27 cellular contexts compared by ENCODE assay signal in genomic region chr3:114893361-114893760, GRCh38.
"Had no signal": no experiment of that assay in that cellular context is flagged by ENCODE, and none has a peak within 500 bp of the region (broad histone marks: within the 10 kb centered on the region; RNA-seq: fewer than 3 reads in every experiment).

No MANE protein-coding gene starts in this region.

- H3K9me3 Mint-ChIP-seq: activated naive CD4-positive, alpha-beta T cell treated with anti-CD3 and anti-CD28 coated beads for 36 hours; activated naive CD8-positive, alpha-beta T cell treated with anti-CD3 and anti-CD28 coated beads, Interleukin-2, amount 10 ng/mL, durations not matched to agents 7 days and 5 days; activated T-cell treated with anti-CD3 and anti-CD28 coated beads, Interleukin-2, amount 50 U/mL, for 24 hours; activated T-helper 2 cell treated with anti-CD3 and anti-CD28 coated beads, Interferon-gamma antibody, Interleukin-2, Interleukin-4, amounts not matched to agents 10 μg/mL and 5 μg/mL and 100 μg/mL, durations not matched to agents 14 hours and 24 hours and 36 hours; natural killer cell; WTC11 had no signal

- H3K9me3 ChIP-seq: heart right ventricle, left lung, ovary, testis, vagina had no signal

- H3K4me3 Mint-ChIP-seq: activated CD4-positive, alpha-beta T cell treated with anti-CD3 and anti-CD28 coated beads for 36 hours; activated naive CD4-positive, alpha-beta T cell treated with anti-CD3 and anti-CD28 coated beads for 36 hours; activated naive CD8-positive, alpha-beta T cell treated with anti-CD3 and anti-CD28 coated beads, Interleukin-2, amount 10 ng/mL, durations not matched to agents 7 days and 5 days; activated T-cell treated with anti-CD3 and anti-CD28 coated beads, Interleukin-2, amount 50 U/mL, for 24 hours; natural killer cell; stimulated activated naive B cell treated with anti-CD40 and anti-IgM and Interleukin-4, amounts not matched to agents 10 μg/mL and 1 μg/mL and 100 μg/mL, for 72 hours; WTC11 had no signal

- H3K36me3 ChIP-seq: heart right ventricle, left lung, ovary, vagina had no signal

- H3K27ac Mint-ChIP-seq: activated CD4-positive, alpha-beta T cell treated with anti-CD3 and anti-CD28 coated beads for 36 hours; activated naive CD4-positive, alpha-beta T cell treated with anti-CD3 and anti-CD28 coated beads for 36 hours; activated naive CD8-positive, alpha-beta T cell treated with anti-CD3 and anti-CD28 coated beads, Interleukin-2, amount 10 ng/mL, durations not matched to agents 7 days and 5 days; activated T-cell treated with anti-CD3 and anti-CD28 coated beads, Interleukin-2, amount 50 U/mL, for 24 hours; activated T-helper 2 cell treated with anti-CD3 and anti-CD28 coated beads, Interferon-gamma antibody, Interleukin-2, Interleukin-4, amounts not matched to agents 10 μg/mL and 5 μg/mL and 100 μg/mL, durations not matched to agents 14 hours and 24 hours and 36 hours; natural killer cell; stimulated activated naive B cell treated with anti-CD40 and anti-IgM and Interleukin-4, amounts not matched to agents 10 μg/mL and 1 μg/mL and 100 μg/mL, for 72 hours; WTC11 had no signal

- H3K4me1 Mint-ChIP-seq: activated CD4-positive, alpha-beta T cell treated with anti-CD3 and anti-CD28 coated beads for 36 hours; activated naive CD8-positive, alpha-beta T cell treated with anti-CD3 and anti-CD28 coated beads, Interleukin-2, amount 10 ng/mL, durations not matched to agents 7 days and 5 days; stimulated activated naive B cell treated with anti-CD40 and anti-IgM and Interleukin-4, amounts not matched to agents 10 μg/mL and 1 μg/mL and 100 μg/mL, for 72 hours had no signal

- H3K4me3 ChIP-seq: heart right ventricle, left lung, ovary, smooth muscle cell, testis, vagina had no signal

- H3K27ac ChIP-seq: epithelial cell of prostate, left lung, ovary, testis, vagina had no signal

- DNase-seq: activated CD4-positive, alpha-beta T cell treated with anti-CD3 and anti-CD28 coated beads for 36 hours; activated CD4-positive, alpha-beta T cell treated with anti-CD3 and anti-CD28 coated beads, Interleukin-2, amount 50 U/mL, for 4 hours; activated CD8-positive, alpha-beta memory T cell treated with anti-CD3 and anti-CD28 coated beads for 24 hours; activated CD8-positive, alpha-beta memory T cell treated with anti-CD3 and anti-CD28 coated beads, Interleukin-2, amount 50 U/mL, for 4 hours; activated naive CD4-positive, alpha-beta T cell treated with anti-CD3 and anti-CD28 coated beads for 36 hours; activated naive CD8-positive, alpha-beta T cell treated with anti-CD3 and anti-CD28 coated beads, Interleukin-2, amount 10 ng/mL, durations not matched to agents 7 days and 5 days; activated T-cell treated with anti-CD3 and anti-CD28 coated beads, Interleukin-2, amount 50 U/mL, for 24 hours; amniotic stem cell; cortex of kidney; left lung; midbrain; natural killer cell; ovary; stimulated activated CD4-positive, alpha-beta T cell treated with anti-CD3 and anti-CD28 coated beads, Interleukin-15, amount 100 ng/mL, for 24 hours; stimulated activated CD4-positive, alpha-beta T cell treated with anti-CD3 and anti-CD28 coated beads, Interleukin-2, amount 100 ng/mL, for 48 hours; stimulated activated CD8-positive, alpha-beta memory T cell treated with anti-CD3 and anti-CD28 coated beads, Interleukin-4, amount 100 ng/mL, for 48 hours; stimulated activated naive B cell treated with anti-CD40 and anti-IgM and Interleukin-4, amounts not matched to agents 10 μg/mL and 1 μg/mL and 100 μg/mL, for 72 hours; T-helper 9 cell; testis; trophoblast cell had no signal

- H3K27me3 Mint-ChIP-seq: activated CD4-positive, alpha-beta T cell treated with anti-CD3 and anti-CD28 coated beads for 36 hours; activated naive CD8-positive, alpha-beta T cell treated with anti-CD3 and anti-CD28 coated beads, Interleukin-2, amount 10 ng/mL, durations not matched to agents 7 days and 5 days; activated T-cell treated with anti-CD3 and anti-CD28 coated beads, Interleukin-2, amount 50 U/mL, for 24 hours; stimulated activated naive B cell treated with anti-CD40 and anti-IgM and Interleukin-4, amounts not matched to agents 10 μg/mL and 1 μg/mL and 100 μg/mL, for 72 hours had no signal

- H3K27me3 ChIP-seq: heart right ventricle, left lung, ovary, testis, vagina had no signal

- ATAC-seq: activated CD4-positive, alpha-beta T cell treated with anti-CD3 and anti-CD28 coated beads for 36 hours; left lung; natural killer cell; sciatic nerve; stimulated activated naive B cell treated with anti-CD40 and anti-IgM and Interleukin-4, amounts not matched to agents 10 μg/mL and 1 μg/mL and 100 μg/mL, for 72 hours; WTC11 had no signal

- H3K4me1 ChIP-seq: left lung, testis, vagina had no signal

- H3K36me3 Mint-ChIP-seq: activated naive CD8-positive, alpha-beta T cell treated with anti-CD3 and anti-CD28 coated beads, Interleukin-2, amount 10 ng/mL, durations not matched to agents 7 days and 5 days; natural killer cell; WTC11 had no signal
